In genomic region chr3:54408328-54408727, GRCh38 we compare ENCODE assay signal across 30 cellular contexts.
"Had no signal": no experiment of that assay in that cellular context is flagged by ENCODE, and none has a peak within 500 bp of the region (broad histone marks: within the 10 kb centered on the region; RNA-seq: fewer than 3 reads in every experiment).

No MANE protein-coding gene starts in this region.

- H3K27ac ChIP-seq: left lung, lower lobe of right lung, neural progenitor cell, neutrophil, parathyroid adenoma, psoas muscle, skin epidermis, stomach, testis, thyroid gland, transverse colon, upper lobe of left lung had no signal

- H3K27me3 ChIP-seq: left lung, neural progenitor cell, neutrophil, stomach, testis, thyroid gland, transverse colon, upper lobe of left lung had no signal

- H3K9me3 ChIP-seq: left lung, lower lobe of right lung, neutrophil, stomach, testis, thyroid gland, transverse colon, upper lobe of left lung had no signal

- H3K4me2 ChIP-seq: neural progenitor cell had no signal

- H3K4me1 ChIP-seq: left lung, lower lobe of right lung, neural progenitor cell, parathyroid adenoma, psoas muscle, stomach, testis, thyroid gland, transverse colon, upper lobe of left lung had no signal

- H3K9ac ChIP-seq: neural progenitor cell, parathyroid adenoma had no signal

- FAIRE-seq: islet of Langerhans, kidney had no signal

- ATAC-seq: left colon; left lung; lower lobe of right lung; natural killer cell; psoas muscle; sciatic nerve; stimulated activated naive B cell treated with anti-CD40 and anti-IgM and Interleukin-4, amounts not matched to agents 10 μg/mL and 1 μg/mL and 100 μg/mL, for 72 hours; stimulated activated naive CD8-positive, alpha-beta T cell treated with anti-CD3 and anti-CD28 coated beads, Interleukin-15, Interleukin-2, amounts not matched to agents 100 U/mL and 50 U/mL, for 24 hours had no signal

- H3K4me3 ChIP-seq: left lung, lower lobe of right lung, neural progenitor cell, psoas muscle, skin epidermis, stomach, testis, thyroid gland, transverse colon, upper lobe of left lung had no signal

- DNase-seq: hypothalamus; immature natural killer cell; kidney; left colon; left lung; lower lobe of right lung; mammary epithelial cell; mesenchymal stem cell; naive B cell; natural killer cell; nephron progenitor cell; occipital lobe; psoas muscle; stimulated activated CD4-positive, alpha-beta T cell treated with anti-CD3 and anti-CD28 coated beads, Interleukin-12 subunit alpha, Interleukin-12 subunit beta, amount 100 ng/mL, for 4 hours; stimulated activated CD4-positive, alpha-beta T cell treated with anti-CD3 and anti-CD28 coated beads, Interleukin-15, amount 100 ng/mL, for 24 hours; stimulated activated CD4-positive, alpha-beta T cell treated with anti-CD3 and anti-CD28 coated beads, Interleukin-2, amount 100 ng/mL, for 24 hours; stimulated activated CD4-positive, alpha-beta T cell treated with anti-CD3 and anti-CD28 coated beads, Interleukin-4, amount 100 ng/mL, for 1 hour; stimulated activated naive B cell treated with anti-CD40 and anti-IgM and Interleukin-4, amounts not matched to agents 10 μg/mL and 1 μg/mL and 100 μg/mL, for 72 hours; stimulated activated naive CD8-positive, alpha-beta T cell treated with anti-CD3 and anti-CD28 coated beads, Interleukin-15, Interleukin-2, amounts not matched to agents 100 U/mL and 50 U/mL, for 24 hours; stomach; testis; thyroid gland; transverse colon; upper lobe of left lung had no signal

- H3K36me3 ChIP-seq: left lung, lower lobe of right lung, neural progenitor cell, neutrophil, stomach, thyroid gland, transverse colon, upper lobe of left lung had no signal

- H3K79me2 ChIP-seq: parathyroid adenoma had no signal

- H2AFZ ChIP-seq: neural progenitor cell, parathyroid adenoma had no signal
